In genomic region chr5:122333564-122333963, GRCh38 we compare ENCODE assay signal across 14 cellular contexts. TPM values are rescaled to one million over a fixed set of nuclear protein-coding genes. Genes with fewer than 3 reads are reported as not detected.
DNase-seq lines count a peak whose midpoint lies in the region; ATAC-seq and TF ChIP-seq lines count a peak whose summit lies in the region.
"Had no signal": no experiment of that assay in that cellular context is flagged by ENCODE, and none has a peak within 500 bp of the region (broad histone marks: within the 10 kb centered on the region; RNA-seq: fewer than 3 reads in every experiment).

No MANE protein-coding gene starts in this region.

- H3K4me1 Mint-ChIP-seq in brain, result peaks cover 26% of the 10 kb centered on the region
- peaks cover 29% of the 10 kb centered on the region for H3K4me1 Mint-ChIP-seq in mesothelial cell of epicardium
- H3K4me1 Mint-ChIP-seq: CD14-positive monocyte had no signal

- H3K27ac Mint-ChIP-seq in brain (peak overlapping the region in 3 of 5 experiments; percentile 29 to 51 (median 37)), mesothelial cell of epicardium (peak overlapping the region; percentile 90)
- H3K27ac Mint-ChIP-seq: CD14-positive monocyte; CD8-positive, alpha-beta T cell had no signal

- TF ChIP-seq RAD21 in Ishikawa (IDR thresholded peaks at IDR 0.05; ENCODE audit: low read depth), result no peak

- peaks cover 33% of the 10 kb centered on the region for H3K36me3 Mint-ChIP-seq in brain
- peaks cover 12% of the 10 kb centered on the region for H3K36me3 Mint-ChIP-seq in mesothelial cell of epicardium
- H3K36me3 Mint-ChIP-seq: CD14-positive monocyte; CD8-positive, alpha-beta T cell had no signal

- no peak for TF ChIP-seq EP300 in Ishikawa (IDR thresholded peaks at IDR 0.05; ENCODE audit: borderline replicate concordance)

- TF ChIP-seq CTCF in brain (conservative IDR thresholded peaks at IDR 0.05), result no peak
- TF ChIP-seq CTCF in mesothelial cell of epicardium (IDR thresholded peaks at IDR 0.05; ENCODE audit: unreplicated experiment), result no peak

- no peak for ATAC-seq in HG02623 (IDR thresholded peaks at IDR 0.05; ENCODE audit: unreplicated experiment)
- ATAC-seq: A549; CD8-positive, alpha-beta T cell; HCT116 had no signal

- H3K9me3 Mint-ChIP-seq in brain (no peaks in the 10 kb centered on the region), mesothelial cell of epicardium (no peaks in the 10 kb centered on the region)
- H3K9me3 Mint-ChIP-seq: CD8-positive, alpha-beta T cell had no signal

- H3K4me3 Mint-ChIP-seq in brain, result no peak overlapping the region
- no peak overlapping the region for H3K4me3 Mint-ChIP-seq in mesothelial cell of epicardium
- H3K4me3 Mint-ChIP-seq: CD14-positive monocyte; CD8-positive, alpha-beta T cell had no signal

- DNase-seq in mesothelial cell of epicardium (ENCODE audit: low spot score in 2 of 2, unreplicated experiment in 2 of 2) (no peak), glomerular visceral epithelial cell (ENCODE audit: extremely low spot score) (no peak), NCI-H1048 (lab: John Stamatoyannopoulos, UW) (no peak)
- DNase-seq: CD8-positive, alpha-beta T cell; COR-L47; DMS153; DMS79 treated with DMSO at 0.1 percent for 48 hours; EL had no signal

- H3K27me3 Mint-ChIP-seq in brain, result no peaks in the 10 kb centered on the region
- no peaks in the 10 kb centered on the region for H3K27me3 Mint-ChIP-seq in mesothelial cell of epicardium (ENCODE audit: low read depth)

TF ChIP-seq in Ishikawa, 13 proteins besides CTCF, POLR2A, EP300 and RAD21:
- TF ChIP-seq REST (IDR thresholded peaks at IDR 0.05; ENCODE audit: low read depth) (peak; percentile 50; the same call in 1 of the 2 replicates), USF1 (IDR thresholded peaks at IDR 0.05) (no peak), CREB1 (IDR thresholded peaks at IDR 0.05; ENCODE audit: low read depth) (no peak)

RNA-seq across cellular contexts. Expression of gene SNCAIP, which starts 21.5 kb away (rescaled TPM):
- polyA plus RNA-seq in brain (ENCODE audit: insufficient read depth, low read depth, low replicate concordance), result 42.2 TPM
- 102 to 113 TPM (median 109 TPM) in 3 replicates for total RNA-seq in mesothelial cell of epicardium
- total RNA-seq: CD8-positive, alpha-beta T cell had no signal
- polyA plus RNA-seq: CD14-positive monocyte had no signal
